In genomic region chr20:31505903-31506302, GRCh38 we compare ENCODE assay signal across 1 cellular context.
TF ChIP-seq lines count a peak whose summit lies in the region.

No MANE protein-coding gene starts in this region.

TF ChIP-seq in K562, 482 proteins besides CTCF, POLR2A, EP300 and RAD21 (continues in another document):
- TF ChIP-seq TCF3 (CRISPR knock-in tag; IDR thresholded peaks at IDR 0.05) (no peak), HMBOX1 (IDR thresholded peaks at IDR 0.05) (no peak), ZNF780A (CRISPR knock-in tag; IDR thresholded peaks at IDR 0.05) (no peak), ZNF740 (CRISPR knock-in tag; IDR thresholded peaks at IDR 0.05) (no peak), ZNF740 (tag; IDR thresholded peaks at IDR 0.05) (peak in 1 of 2 experiments; percentile 85; a peak in 2 of 4 replicates), JUNB (CRISPR knock-in tag; conservative IDR thresholded peaks at IDR 0.05) (no peak), ARID3A (IDR thresholded peaks at IDR 0.05; ENCODE audit: borderline replicate concordance, low read depth, low read length) (no peak), TGIF2 (CRISPR knock-in tag; IDR thresholded peaks at IDR 0.05) (no peak), SMAD2 (IDR thresholded peaks at IDR 0.05; ENCODE audit: low read depth, low read length) (no peak), ZNF766 (CRISPR knock-in tag; conservative IDR thresholded peaks at IDR 0.05) (no peak; the same call in 1 of the 2 replicates), HIVEP1 (CRISPR knock-in tag; IDR thresholded peaks at IDR 0.05) (peak; percentile 57; the same call in 1 of the 2 replicates), ZNF830 (CRISPR knock-in tag; IDR thresholded peaks at IDR 0.05) (no peak), SIN3A (IDR thresholded peaks at IDR 0.05; ENCODE audit: borderline replicate concordance in 2 of 2, control insufficient read depth in 1 of 2, low read depth in 2 of 2, low read length in 2 of 2) (no peak), MAFK (IDR thresholded peaks at IDR 0.05; ENCODE audit: low read length) (no peak), IRF2 (CRISPR knock-in tag; IDR thresholded peaks at IDR 0.05) (no peak), CHD7 (IDR thresholded peaks at IDR 0.05; ENCODE audit: low read depth, low read length) (no peak), ILK (tag; IDR thresholded peaks at IDR 0.05; ENCODE audit: borderline replicate concordance, low read depth) (0 out of 2 replicates have a peak, but pooled peaks have one; percentile 32), RCOR1 (IDR thresholded peaks at IDR 0.05; ENCODE audit: borderline replicate concordance in 1 of 2, low read depth in 2 of 2, low read length in 2 of 2) (no peak), ZNF511 (CRISPR knock-in tag; IDR thresholded peaks at IDR 0.05) (no peak), NR4A1 (CRISPR knock-in tag; IDR thresholded peaks at IDR 0.05) (no peak), NR4A1 (tag; IDR thresholded peaks at IDR 0.05) (peak; percentile 94), FOXJ2 (tag; IDR thresholded peaks at IDR 0.05) (no peak), FIP1L1 (IDR thresholded peaks at IDR 0.05; ENCODE audit: low read depth, low read length, poor library complexity, severe bottlenecking) (no peak), XRCC4 (IDR thresholded peaks at IDR 0.05; ENCODE audit: extremely low read depth, insufficient read depth, insufficient read length) (no peak), NONO (IDR thresholded peaks at IDR 0.05; ENCODE audit: low read depth in 2 of 2, low read length in 1 of 2) (no peak), THAP7 (CRISPR knock-in tag; IDR thresholded peaks at IDR 0.05) (no peak), TBL1XR1 (IDR thresholded peaks at IDR 0.05; ENCODE audit: low read length in 2 of 2) (no peak), MITF (IDR thresholded peaks at IDR 0.05) (no peak), NFYB (IDR thresholded peaks at IDR 0.05; ENCODE audit: extremely low read depth, insufficient read length) (no peak), ZNF253 (CRISPR knock-in tag; conservative IDR thresholded peaks at IDR 0.05) (no peak), DMBX1 (CRISPR knock-in tag; IDR thresholded peaks at IDR 0.05; ENCODE audit: borderline replicate concordance) (peak; percentile 70; the same call in 1 of the 2 replicates), PTBP1 (IDR thresholded peaks at IDR 0.05; ENCODE audit: low read depth, low read length) (no peak), THRAP3 (IDR thresholded peaks at IDR 0.05; ENCODE audit: borderline replicate concordance) (no peak), MAFG (tag; conservative IDR thresholded peaks at IDR 0.05) (no peak), OTX1 (CRISPR knock-in tag; IDR thresholded peaks at IDR 0.05) (no peak), NR2C2 (CRISPR knock-in tag; IDR thresholded peaks at IDR 0.05) (no peak), NR2C2 (tag; IDR thresholded peaks at IDR 0.05) (peak; percentile 38; the same call in 1 of the 2 replicates), ADNP (tag; IDR thresholded peaks at IDR 0.05) (no peak), MBD2 (IDR thresholded peaks at IDR 0.05; ENCODE audit: borderline replicate concordance, low read depth) (no peak), CCAR2 (IDR thresholded peaks at IDR 0.05; ENCODE audit: low read depth, low read length) (no peak), ID3 (CRISPR knock-in tag; IDR thresholded peaks at IDR 0.05) (no peak), ID3 (tag; IDR thresholded peaks at IDR 0.05) (no peak), SUPT5H (IDR thresholded peaks at IDR 0.05) (no peak), ZBTB12 (CRISPR knock-in tag; IDR thresholded peaks at IDR 0.05) (peak; percentile 49; the same call in 1 of the 2 replicates), NCOA6 (IDR thresholded peaks at IDR 0.05) (no peak), NFRKB (IDR thresholded peaks at IDR 0.05; ENCODE audit: low read depth) (no peak), SOX6 (IDR thresholded peaks at IDR 0.05) (no peak)
